ENCODE assay signal across 20 cellular contexts in genomic region chr12:92595663-92596062, GRCh38.
DNase-seq lines count a peak whose midpoint lies in the region; ATAC-seq and TF ChIP-seq lines count a peak whose summit lies in the region.
"Had no signal": no experiment of that assay in that cellular context is flagged by ENCODE, and none has a peak within 500 bp of the region (broad histone marks: within the 10 kb centered on the region; RNA-seq: fewer than 3 reads in every experiment).

No MANE protein-coding gene starts in this region.

- POLR2A ChIA-PET in PC-3 (lab: Charles Lee; ENCODE audit: unreplicated experiment): no interaction called here

- no peaks in the 10 kb centered on the region for H3K27me3 Mint-ChIP-seq in activated CD4-positive, alpha-beta T cell treated with anti-CD3 and anti-CD28 coated beads, Interleukin-2, amount 10 ng/mL, durations not matched to agents 24 days and 14 days
- H3K27me3 Mint-ChIP-seq in central memory CD8-positive, alpha-beta T cell: no peaks in the 10 kb centered on the region
- no peaks in the 10 kb centered on the region for H3K27me3 Mint-ChIP-seq in natural killer cell treated with Interleukin-12 subunit alpha and Interleukin-12 subunit beta and Interleukin-15 and Interleukin-18, amount 100 ng/mL, for 72 hours
- H3K27me3 Mint-ChIP-seq: dendritic cell treated with granulocyte-macrophage colony-stimulating factor and Interleukin-4, amounts not matched to agents 40 ng/mL and 50 ng/mL, for 4 days had no signal

- no peak for DNase-seq in activated CD4-positive, alpha-beta T cell treated with anti-CD3 and anti-CD28 coated beads, Interleukin-2, amount 10 ng/mL, durations not matched to agents 24 days and 14 days
- DNase-seq in activated CD4-positive, alpha-beta T cell treated with anti-CD3 and anti-CD28 coated beads, Interleukin-2, amount 50 U/mL, for 1 hour: no peak
- DNase-seq in PC-3 (no peak), body of pancreas (no peak), islet precursor cell (no peak), NCI-H2171 treated with DMSO at 0.1 percent for 48 hours (lab: John Stamatoyannopoulos, UW) (no peak)
- no peak for DNase-seq in central memory CD8-positive, alpha-beta T cell (ENCODE audit: low spot score in 2 of 2)
- no peak for DNase-seq in natural killer cell treated with Interleukin-12 subunit alpha and Interleukin-12 subunit beta and Interleukin-15 and Interleukin-18, amount 100 ng/mL, for 72 hours (ENCODE audit: low spot score)
- DNase-seq: erythroblast; glutamatergic neuron; NCI-H1105; NCI-H748 treated with DMSO at 0.1 percent for 48 hours; nephron progenitor cell; Peyer's patch; stimulated activated naive CD8-positive, alpha-beta T cell treated with anti-CD3 and anti-CD28 coated beads, Interleukin-15, Interleukin-2, amounts not matched to agents 100 U/mL and 50 U/mL, for 24 hours; upper lobe of left lung had no signal

- 67 to 95% methylated on average over 1 of the region's 1 CpG for WGBS in body of pancreas, 2 donors

- H3K9me3 ChIP-seq in PC-3 (ENCODE audit: low read length) (no peaks in the 10 kb centered on the region), body of pancreas (peaks cover 0 to 9% (median 0%) of the 10 kb centered on the region in 3 donors)

- intact Hi-C loops in activated CD4-positive, alpha-beta T cell treated with anti-CD3 and anti-CD28 coated beads, Interleukin-2, amount 10 ng/mL, durations not matched to agents 24 days and 14 days (cut with micrococcal nuclease): loop anchor here (2.0 to 5.0 kb wide), 3 partner anchors 193 to 449 kb away; partner anchors contain the start of gene EEA1
- intact Hi-C loops in PC-3 (cut with micrococcal nuclease) (no loop called here), body of pancreas (cut with DNase I) (no loop called here)

- peaks cover 27% of the 10 kb centered on the region for H3K9me3 Mint-ChIP-seq in activated CD4-positive, alpha-beta T cell treated with anti-CD3 and anti-CD28 coated beads, Interleukin-2, amount 10 ng/mL, durations not matched to agents 24 days and 14 days
- H3K9me3 Mint-ChIP-seq in central memory CD8-positive, alpha-beta T cell: peaks cover 17% of the 10 kb centered on the region
- H3K9me3 Mint-ChIP-seq in natural killer cell treated with Interleukin-12 subunit alpha and Interleukin-12 subunit beta and Interleukin-15 and Interleukin-18, amount 100 ng/mL, for 72 hours: peaks cover 17% of the 10 kb centered on the region

- 0 out of 2 replicates have a peak overlapping the region, but pooled peaks have one; percentile 39 for H3K4me2 ChIP-seq in PC-3 (ENCODE audit: low read length)

- H3K27me3 ChIP-seq in PC-3 (ENCODE audit: low read length): no peaks in the 10 kb centered on the region
- H3K27me3 ChIP-seq in body of pancreas: no peaks in the 10 kb centered on the region
- H3K27me3 ChIP-seq: Peyer's patch, upper lobe of left lung had no signal

- H3K4me1 ChIP-seq in PC-3 (ENCODE audit: insufficient read depth, low read length) (peaks cover 50% of the 10 kb centered on the region), body of pancreas (no peaks in the 10 kb centered on the region)

- BruUV-seq in PC-3 (replicated peaks; lab: Mats Ljungman, UMichigan): no TSS peak

- CTCF ChIA-PET in PC-3 (lab: Charles Lee): no interaction called here

- H2AFZ ChIP-seq in PC-3 (ENCODE audit: low read length): no peak overlapping the region

- H3K27ac ChIP-seq in PC-3 (ENCODE audit: low read length) (peak overlapping the region; percentile 61), body of pancreas (no peak overlapping the region)
- H3K27ac ChIP-seq: SK-N-MC had no signal

- H3F3A ChIP-seq in PC-3 (ENCODE audit: low read length, unreplicated experiment): peaks cover 5% of the 10 kb centered on the region

- TF ChIP-seq CTCF in PC-3 (conservative IDR thresholded peaks at IDR 0.05; ENCODE audit: low read depth, low read length) (no peak), body of pancreas (IDR thresholded peaks at IDR 0.05) (no peak)

- no peaks in the 10 kb centered on the region for H3K79me2 ChIP-seq in PC-3 (ENCODE audit: low read length)

- no peak for TF ChIP-seq POLR2A in body of pancreas (IDR thresholded peaks at IDR 0.05)

- peaks cover 46% of the 10 kb centered on the region for H3K36me3 Mint-ChIP-seq in activated CD4-positive, alpha-beta T cell treated with anti-CD3 and anti-CD28 coated beads, Interleukin-2, amount 10 ng/mL, durations not matched to agents 24 days and 14 days (ENCODE audit: low read depth)
- H3K36me3 Mint-ChIP-seq in central memory CD8-positive, alpha-beta T cell (ENCODE audit: insufficient read depth): peaks cover 14% of the 10 kb centered on the region
- peaks cover 22% of the 10 kb centered on the region for H3K36me3 Mint-ChIP-seq in natural killer cell treated with Interleukin-12 subunit alpha and Interleukin-12 subunit beta and Interleukin-15 and Interleukin-18, amount 100 ng/mL, for 72 hours

- no peak overlapping the region for H3K4me3 ChIP-seq in PC-3 (ENCODE audit: low read length)
- H3K4me3 ChIP-seq in body of pancreas: no peak overlapping the region
- H3K4me3 ChIP-seq: lung, Peyer's patch, SK-N-MC, upper lobe of left lung had no signal

- ATAC-seq in PC-3 (no peak), body of pancreas (no peak)
- ATAC-seq in central memory CD8-positive, alpha-beta T cell (replicated peaks; ENCODE audit: extremely low read depth, poor library complexity, severe bottlenecking): no peak
- no peak for ATAC-seq in natural killer cell treated with Interleukin-12 subunit alpha and Interleukin-12 subunit beta and Interleukin-15 and Interleukin-18, amount 100 ng/mL, for 72 hours
- ATAC-seq: HCT116; stimulated activated naive CD8-positive, alpha-beta T cell treated with anti-CD3 and anti-CD28 coated beads, Interleukin-15, Interleukin-2, amounts not matched to agents 100 U/mL and 50 U/mL, for 24 hours had no signal

- H3K4me1 Mint-ChIP-seq in activated CD4-positive, alpha-beta T cell treated with anti-CD3 and anti-CD28 coated beads, Interleukin-2, amount 10 ng/mL, durations not matched to agents 24 days and 14 days: peaks cover 52% of the 10 kb centered on the region
- peaks cover 34% of the 10 kb centered on the region for H3K4me1 Mint-ChIP-seq in central memory CD8-positive, alpha-beta T cell
- peaks cover 47 to 49% of the 10 kb centered on the region in 2 donors for H3K4me1 Mint-ChIP-seq in natural killer cell treated with Interleukin-12 subunit alpha and Interleukin-12 subunit beta and Interleukin-15 and Interleukin-18, amount 100 ng/mL, for 72 hours (ENCODE audit: low read depth in 2 of 2)

- H3K9me2 ChIP-seq in PC-3 (replicated peaks; ENCODE audit: low read length): no peaks in the 10 kb centered on the region; the same call in 1 of the 2 replicates

- no peaks in the 10 kb centered on the region for H4K20me1 ChIP-seq in PC-3 (ENCODE audit: low read length)

- no peak overlapping the region for H3K9ac ChIP-seq in PC-3 (ENCODE audit: low read length)

- peak overlapping the region; percentile 16 for H3K4me3 Mint-ChIP-seq in activated CD4-positive, alpha-beta T cell treated with anti-CD3 and anti-CD28 coated beads, Interleukin-2, amount 10 ng/mL, durations not matched to agents 24 days and 14 days
- peak overlapping the region; percentile 50 for H3K4me3 Mint-ChIP-seq in central memory CD8-positive, alpha-beta T cell
- peak overlapping the region; percentile 13 for H3K4me3 Mint-ChIP-seq in natural killer cell treated with Interleukin-12 subunit alpha and Interleukin-12 subunit beta and Interleukin-15 and Interleukin-18, amount 100 ng/mL, for 72 hours
- H3K4me3 Mint-ChIP-seq: dendritic cell treated with granulocyte-macrophage colony-stimulating factor and Interleukin-4, amounts not matched to agents 40 ng/mL and 50 ng/mL, for 4 days; nephron progenitor cell had no signal

- peak overlapping the region; percentile 79 for H3K27ac Mint-ChIP-seq in activated CD4-positive, alpha-beta T cell treated with anti-CD3 and anti-CD28 coated beads, Interleukin-2, amount 10 ng/mL, durations not matched to agents 24 days and 14 days
- peak overlapping the region; percentile 98 for H3K27ac Mint-ChIP-seq in central memory CD8-positive, alpha-beta T cell (ENCODE audit: low read depth)
- H3K27ac Mint-ChIP-seq in natural killer cell treated with Interleukin-12 subunit alpha and Interleukin-12 subunit beta and Interleukin-15 and Interleukin-18, amount 100 ng/mL, for 72 hours: peak overlapping the region; percentile 48 to 88
- H3K27ac Mint-ChIP-seq: dendritic cell treated with granulocyte-macrophage colony-stimulating factor and Interleukin-4, amounts not matched to agents 40 ng/mL and 50 ng/mL, for 4 days; nephron progenitor cell had no signal

- H3K36me3 ChIP-seq in PC-3 (ENCODE audit: low read depth, low read length) (no peaks in the 10 kb centered on the region), body of pancreas (replicated peaks in 1 of 2; ENCODE audit: insufficient read depth in 1 of 2, low read depth in 2 of 2) (no peaks in the 10 kb centered on the region)
- H3K36me3 ChIP-seq: Peyer's patch, upper lobe of left lung had no signal
